ENCODE assay signal across 1 cellular context in genomic region chr11:124762624-124763155, GRCh38.
A peak's percentile ranks its signal among the peaks of the same experiment; 100 is the strongest.
TF ChIP-seq lines count a peak whose summit lies in the region.

No MANE protein-coding gene starts in this region.

TF ChIP-seq in K562, 482 proteins besides CTCF, POLR2A, EP300 and RAD21 (continued from another document and continues in another):
- TF ChIP-seq CHD7 (IDR thresholded peaks at IDR 0.05; ENCODE audit: low read depth, low read length) (no peak), ATF6 (CRISPR knock-in tag; IDR thresholded peaks at IDR 0.05) (peak; percentile 66; the same call in 1 of the 2 replicates), ZKSCAN8 (CRISPR knock-in tag; IDR thresholded peaks at IDR 0.05) (no peak), ZFP30 (CRISPR knock-in tag; IDR thresholded peaks at IDR 0.05; ENCODE audit: borderline replicate concordance) (no peak), TRIM25 (IDR thresholded peaks at IDR 0.05; ENCODE audit: borderline replicate concordance) (no peak), CAMTA2 (CRISPR knock-in tag; conservative IDR thresholded peaks at IDR 0.05) (no peak), STAT5B (CRISPR knock-in tag; IDR thresholded peaks at IDR 0.05) (no peak), HIVEP1 (CRISPR knock-in tag; IDR thresholded peaks at IDR 0.05) (no peak), KLF13 (tag; IDR thresholded peaks at IDR 0.05; ENCODE audit: borderline replicate concordance, low read depth) (0 out of 2 replicates have a peak, but pooled peaks have one; percentile 2), TCF3 (CRISPR knock-in tag; IDR thresholded peaks at IDR 0.05) (0 out of 2 replicates have a peak, but pooled peaks have one; percentile 21), POLR3G (IDR thresholded peaks at IDR 0.05; ENCODE audit: extremely low read depth, insufficient read length, insufficient replicate concordance) (no peak), ZBTB33 (CRISPR knock-in tag; IDR thresholded peaks at IDR 0.05) (no peak), ETV5 (CRISPR knock-in tag; IDR thresholded peaks at IDR 0.05; ENCODE audit: low read depth) (0 out of 2 replicates have a peak, but pooled peaks have one; percentile 45), RBBP5 (IDR thresholded peaks at IDR 0.05; ENCODE audit: borderline replicate concordance, insufficient read depth, low read length, poor library complexity, severe bottlenecking) (no peak), MGA (IDR thresholded peaks at IDR 0.05) (no peak), ILF3 (IDR thresholded peaks at IDR 0.05; ENCODE audit: borderline replicate concordance) (no peak), PHB2 (IDR thresholded peaks at IDR 0.05; ENCODE audit: low read depth) (no peak), HEY1 (CRISPR knock-in tag; IDR thresholded peaks at IDR 0.05; ENCODE audit: borderline replicate concordance) (no peak), ETV6 (IDR thresholded peaks at IDR 0.05; ENCODE audit: borderline replicate concordance in 1 of 2, low read depth in 2 of 2, low read length in 1 of 2) (no peak), ETV6 (CRISPR knock-in tag; IDR thresholded peaks at IDR 0.05; ENCODE audit: borderline replicate concordance) (no peak), BRD9 (IDR thresholded peaks at IDR 0.05; ENCODE audit: low read depth, partially characterized antibody) (no peak), RB1 (IDR thresholded peaks at IDR 0.05; ENCODE audit: low read depth) (peak; percentile 41), MYNN (IDR thresholded peaks at IDR 0.05) (no peak), MYNN (CRISPR knock-in tag; IDR thresholded peaks at IDR 0.05) (no peak)
